ENCODE assay signal across 19 cellular contexts in genomic region chr5:134582281-134582680, GRCh38. TPM values are rescaled to one million over a fixed set of nuclear protein-coding genes. Genes with fewer than 3 reads are reported as not detected.
DNase-seq lines count a peak whose midpoint lies in the region; ATAC-seq and TF ChIP-seq lines count a peak whose summit lies in the region.
"Had no signal": no experiment of that assay in that cellular context is flagged by ENCODE, and none has a peak within 500 bp of the region (broad histone marks: within the 10 kb centered on the region; RNA-seq: fewer than 3 reads in every experiment).

No MANE protein-coding gene starts in this region.

- H3K9me3 ChIP-seq in gastroesophageal sphincter (no peaks in the 10 kb centered on the region), sigmoid colon (no peaks in the 10 kb centered on the region), WERI-Rb-1 (ENCODE audit: severe bottlenecking) (no peaks in the 10 kb centered on the region)

- intact Hi-C loops in sigmoid colon (cut with DNase I) = no loop called here

- H3K36me3 ChIP-seq in H7 (replicated peaks; ENCODE audit: control insufficient read depth, insufficient read depth, low read length) (peaks cover 12% of the 10 kb centered on the region), gastroesophageal sphincter (peaks cover 0 to 38% of the 10 kb centered on the region in 2 donors), sigmoid colon (peaks cover 19 to 38% (median 22%) of the 10 kb centered on the region in 4 donors), WERI-Rb-1 (peaks cover 17% of the 10 kb centered on the region)

- 63 to 86% methylated on average over 4 to 5 of the region's 5 CpGs for WGBS in gastroesophageal sphincter (ENCODE audit: low coverage in 1 of 2), 2 donors
- 86 to 90% methylated on average over 5 of the region's 5 CpGs for WGBS in sigmoid colon, 2 donors

- H3K27me3 ChIP-seq in H7 (ENCODE audit: control insufficient read depth, insufficient read depth, low read length) (no peaks in the 10 kb centered on the region), gastroesophageal sphincter (no peaks in the 10 kb centered on the region), sigmoid colon (no peaks in the 10 kb centered on the region), WERI-Rb-1 (ENCODE audit: insufficient read depth, low read depth, severe bottlenecking) (no peaks in the 10 kb centered on the region)

- H3K4me1 ChIP-seq in gastroesophageal sphincter (peaks cover 0 to 74% (median 33%) of the 10 kb centered on the region in 3 donors), sigmoid colon (peaks cover 0 to 29% (median 28%) of the 10 kb centered on the region in 4 donors)

- no peak for TF ChIP-seq POLR2A in gastroesophageal sphincter (IDR thresholded peaks at IDR 0.05)
- no peak for TF ChIP-seq POLR2A in sigmoid colon (IDR thresholded peaks at IDR 0.05)

- DNase-seq in activated effector memory CD4-positive, alpha-beta T cell treated with anti-CD3 and anti-CD28 coated beads, Interleukin-2, amount 50 U/mL, for 16 hours = peak; percentile 59
- no peak for DNase-seq in activated effector memory CD4-positive, alpha-beta T cell treated with Interleukin-2 at 50 U/mL for 16 hours
- DNase-seq in H7 (peak; percentile 16), sigmoid colon (peak; percentile 33), T-helper 9 cell (no peak), WERI-Rb-1 (no peak)
- DNase-seq in activated naive CD4-positive, alpha-beta T cell (lab: John Stamatoyannopoulos, UW) = no peak
- DNase-seq: CD8-positive, alpha-beta T cell; DMS53; EL; HCEC 1CT; NCI-H1092 treated with DMSO at 0.1 percent for 48 hours; NCI-H2081 treated with DMSO at 0.1 percent for 48 hours; NCI-H748 treated with DMSO at 0.1 percent for 48 hours; OCI-M1; RPMI8226 had no signal

- TF ChIP-seq EP300 in gastroesophageal sphincter (IDR thresholded peaks at IDR 0.05) (no peak), sigmoid colon (IDR thresholded peaks at IDR 0.05) (no peak)

- H3K4me3 ChIP-seq in H7 (ENCODE audit: insufficient read depth, low read depth, low read length) (no peak overlapping the region), gastroesophageal sphincter (no peak overlapping the region), sigmoid colon (no peak overlapping the region), WERI-Rb-1 (ENCODE audit: low read depth, low read length) (no peak overlapping the region)
- H3K4me3 ChIP-seq: GM12878, GM23248 had no signal

- peak overlapping the region in 3 of 4 donors; percentile 11 to 65 (median 63) for H3K27ac ChIP-seq in gastroesophageal sphincter
- H3K27ac ChIP-seq in sigmoid colon = no peak overlapping the region
- H3K27ac ChIP-seq in WERI-Rb-1 = no peak overlapping the region
- H3K27ac ChIP-seq: GM23248 had no signal

- TF ChIP-seq CTCF in gastroesophageal sphincter (IDR thresholded peaks at IDR 0.05) (no peak), sigmoid colon (IDR thresholded peaks at IDR 0.05) (no peak), WERI-Rb-1 (IDR thresholded peaks at IDR 0.05; ENCODE audit: low read depth, low read length) (no peak)

- no peak for ATAC-seq in gastroesophageal sphincter
- ATAC-seq: CD8-positive, alpha-beta T cell; GM12878 had no signal

RNA-seq across cellular contexts. Expression of gene SAR1B, which starts 50.3 kb away (rescaled TPM):
- total RNA-seq in H7 (2014; rRNA removed; shearing (Covaris generic)) = 12.6 and 22.9 TPM in 2 replicates
- total RNA-seq in gastroesophageal sphincter = 10 to 100 TPM; 40.1 to 45.0 (median 41.8) TPM
- 10 to 100 TPM; 19.4 to 41.3 (median 36.3) TPM for total RNA-seq in sigmoid colon
- 10 to 100 TPM; 18.6 to 40.7 (median 32.8) TPM for polyA plus RNA-seq in sigmoid colon

RNA-seq across cellular contexts. Expression of gene JADE2, which starts 56.8 kb away (rescaled TPM):
- total RNA-seq in H7 (2014; rRNA removed; shearing (Covaris generic)) = 29.5 and 33.7 TPM in 2 replicates
- 100 to 1,000 TPM in 2 of 4 donors, 10 to 100 TPM in 2; 46.0 to 113 (median 89.2) TPM for total RNA-seq in gastroesophageal sphincter
- total RNA-seq in sigmoid colon = 10 to 100 TPM; 38.5 to 53.8 (median 44.7) TPM
- 10 to 100 TPM in 1 of 3 donors, 1 to 10 TPM in 2; 4.9 to 34.5 (median 6.0) TPM for polyA plus RNA-seq in sigmoid colon

Comparison
In these comparisons a context has a peak if more than half of its experiments do, and no peak if none do; other contexts are left out.
1. DNase-seq: peak in activated effector memory CD4-positive, alpha-beta T cell treated with anti-CD3 and anti-CD28 coated beads, Interleukin-2, amount 50 U/mL, for 16 hours (single experiment), H7 (single experiment) and sigmoid colon (single experiment); none in activated effector memory CD4-positive, alpha-beta T cell treated with Interleukin-2 at 50 U/mL for 16 hours (single experiment), activated naive CD4-positive, alpha-beta T cell (0 of 4), T-helper 9 cell (single experiment) and WERI-Rb-1 (single experiment).
2. H3K27ac ChIP-seq: peak in gastroesophageal sphincter (3 of 4); none in sigmoid colon (0 of 4) and WERI-Rb-1 (single experiment).